In genomic region chr12:25074113-25074512, GRCh38 we compare ENCODE assay signal across 20 cellular contexts.
A peak's percentile ranks its signal among the peaks of the same experiment; 100 is the strongest.
DNase-seq lines count a peak whose midpoint lies in the region; ATAC-seq and TF ChIP-seq lines count a peak whose summit lies in the region.
"Had no signal": no experiment of that assay in that cellular context is flagged by ENCODE, and none has a peak within 500 bp of the region (broad histone marks: within the 10 kb centered on the region; RNA-seq: fewer than 3 reads in every experiment).

No MANE protein-coding gene starts in this region.

- POLR2A ChIA-PET in CD4-positive, alpha-beta memory T cell (lab: Charles Lee; ENCODE audit: partially characterized antibody): no interaction called here

- H3K4me3 Mint-ChIP-seq in activated T-cell treated with anti-CD3 and anti-CD28 coated beads, Interleukin-2, amount 50 U/mL, for 72 hours: no peak overlapping the region
- H3K4me3 Mint-ChIP-seq in CD4-positive, alpha-beta memory T cell: no peak overlapping the region

- intact Hi-C loops in upper lobe of right lung (cut with DNase I) (no loop called here), posterior cingulate gyrus (cut with DNase I) (no loop called here)
- intact Hi-C loops in CD4-positive, alpha-beta memory T cell (cut with micrococcal nuclease): no loop called here

- H3K36me3 Mint-ChIP-seq in activated T-cell treated with anti-CD3 and anti-CD28 coated beads, Interleukin-2, amount 50 U/mL, for 72 hours (ENCODE audit: insufficient read depth in 2 of 2): peaks cover 2 to 34% of the 10 kb centered on the region in 2 donors
- peaks cover 47 to 48% of the 10 kb centered on the region in 2 donors for H3K36me3 Mint-ChIP-seq in CD4-positive, alpha-beta memory T cell

- no peaks in the 10 kb centered on the region for H3K9me3 ChIP-seq in SU-DHL-6 (ENCODE audit: insufficient read depth, low read length)
- H3K9me3 ChIP-seq in upper lobe of right lung: no peaks in the 10 kb centered on the region
- H3K9me3 ChIP-seq in CD4-positive, alpha-beta memory T cell (ENCODE audit: control insufficient read depth in 1 of 2, low read length in 2 of 2): no peaks in the 10 kb centered on the region
- H3K9me3 ChIP-seq: Caco-2 had no signal

- H3K9ac ChIP-seq in SU-DHL-6 (ENCODE audit: low read length): no peak overlapping the region

- peak overlapping the region; percentile 34; the same call in 1 of the 2 replicates for H3K27ac ChIP-seq in SU-DHL-6 (ENCODE audit: low read depth, low read length)
- H3K27ac ChIP-seq in upper lobe of right lung: no peak overlapping the region
- H3K27ac ChIP-seq in CD4-positive, alpha-beta memory T cell (ENCODE audit: low read depth, low read length): no peak overlapping the region
- H3K27ac ChIP-seq: C4-2B, PC-9 had no signal

- H3K27ac Mint-ChIP-seq in activated T-cell treated with anti-CD3 and anti-CD28 coated beads, Interleukin-2, amount 50 U/mL, for 72 hours: peak overlapping the region; percentile 8
- H3K27ac Mint-ChIP-seq in CD4-positive, alpha-beta memory T cell: no peak overlapping the region

- H2AFZ ChIP-seq in SU-DHL-6 (ENCODE audit: low read depth, low read length, severe bottlenecking): no peak overlapping the region
- H2AFZ ChIP-seq: PC-9 had no signal

- no peak for DNase-seq in activated T-cell treated with anti-CD3 and anti-CD28 coated beads, Interleukin-2, amount 50 U/mL, for 72 hours
- no peak for DNase-seq in activated T-cell treated with anti-CD3 and anti-CD28 coated beads, Interleukin-2, amount 50 U/mL, for 48 hours
- DNase-seq in upper lobe of right lung (no peak), NCI-H510A (lab: John Stamatoyannopoulos, UW) (no peak), posterior cingulate gyrus (no peak)
- no peak for DNase-seq in CD4-positive, alpha-beta memory T cell
- DNase-seq: 8988T, Caco-2, DMS53, GOT3, IMR-90, MV-4-11, NCI-H1436, NCI-H2029 treated with DMSO at 0.1 percent for 48 hours, NCI-H345, NCI-H748 treated with DMSO at 0.1 percent for 48 hours, PC-9 had no signal

- peaks cover 89% of the 10 kb centered on the region for H4K20me1 ChIP-seq in SU-DHL-6 (ENCODE audit: low read depth, low read length)

- CTCF ChIA-PET in CD4-positive, alpha-beta memory T cell (lab: Charles Lee; ENCODE audit: partially characterized antibody): no interaction called here

- H3K79me2 ChIP-seq in SU-DHL-6 (ENCODE audit: insufficient read depth, low read length): peaks cover 95% of the 10 kb centered on the region

- H3K4me1 Mint-ChIP-seq in activated T-cell treated with anti-CD3 and anti-CD28 coated beads, Interleukin-2, amount 50 U/mL, for 72 hours (ENCODE audit: low read depth): peaks cover 23% of the 10 kb centered on the region
- peaks cover 9 to 18% (median 15%) of the 10 kb centered on the region in 4 donors for H3K4me1 Mint-ChIP-seq in CD4-positive, alpha-beta memory T cell

- H3K36me3 ChIP-seq in SU-DHL-6 (ENCODE audit: low read length) (peaks cover 93% of the 10 kb centered on the region), upper lobe of right lung (no peaks in the 10 kb centered on the region)
- H3K36me3 ChIP-seq in CD4-positive, alpha-beta memory T cell (ENCODE audit: insufficient read depth, low read length): peaks cover 21% of the 10 kb centered on the region

- no peaks in the 10 kb centered on the region for H3K4me1 ChIP-seq in upper lobe of right lung
- peaks cover 5% of the 10 kb centered on the region for H3K4me1 ChIP-seq in CD4-positive, alpha-beta memory T cell (ENCODE audit: insufficient read depth, low read length)
- H3K4me1 ChIP-seq: Caco-2 had no signal

- H3K4me3 ChIP-seq in SU-DHL-6 (ENCODE audit: insufficient read depth, low read length, poor library complexity, severe bottlenecking): no peak overlapping the region
- no peak overlapping the region for H3K4me3 ChIP-seq in upper lobe of right lung
- H3K4me3 ChIP-seq in CD4-positive, alpha-beta memory T cell (ENCODE audit: low read length in 2 of 2): no peak overlapping the region
- H3K4me3 ChIP-seq: PC-9 had no signal

- TF ChIP-seq CTCF in SU-DHL-6 (IDR thresholded peaks at IDR 0.05; ENCODE audit: insufficient read depth, low read length, poor library complexity, severe bottlenecking): no peak
- TF ChIP-seq CTCF in upper lobe of right lung (IDR thresholded peaks at IDR 0.05): no peak

- H3K9me2 ChIP-seq in SU-DHL-6 (replicated peaks; ENCODE audit: insufficient read depth, low read length): no peaks in the 10 kb centered on the region

- no peaks in the 10 kb centered on the region for H3K27me3 ChIP-seq in SU-DHL-6 (ENCODE audit: low read length)
- no peaks in the 10 kb centered on the region for H3K27me3 ChIP-seq in upper lobe of right lung
- H3K27me3 ChIP-seq in CD4-positive, alpha-beta memory T cell (ENCODE audit: insufficient read depth, low read length): no peaks in the 10 kb centered on the region

- no peak for ATAC-seq in activated T-cell treated with anti-CD3 and anti-CD28 coated beads, Interleukin-2, amount 50 U/mL, for 72 hours (replicated peaks in 1 of 2)
- ATAC-seq in esophagus mucosa (peak; percentile 83), upper lobe of right lung (no peak)

- H3K27me3 Mint-ChIP-seq in activated T-cell treated with anti-CD3 and anti-CD28 coated beads, Interleukin-2, amount 50 U/mL, for 72 hours (ENCODE audit: low read depth): no peaks in the 10 kb centered on the region
- no peaks in the 10 kb centered on the region for H3K27me3 Mint-ChIP-seq in CD4-positive, alpha-beta memory T cell

- H3F3A ChIP-seq in SU-DHL-6 (ENCODE audit: insufficient read depth): peaks cover 96% of the 10 kb centered on the region

- no peak overlapping the region for H3K4me2 ChIP-seq in SU-DHL-6 (ENCODE audit: low read depth, low read length, poor library complexity, severe bottlenecking)
- H3K4me2 ChIP-seq: PC-9 had no signal

- no peaks in the 10 kb centered on the region for H3K9me3 Mint-ChIP-seq in activated T-cell treated with anti-CD3 and anti-CD28 coated beads, Interleukin-2, amount 50 U/mL, for 72 hours
- no peaks in the 10 kb centered on the region for H3K9me3 Mint-ChIP-seq in CD4-positive, alpha-beta memory T cell
